Comparison of ENCODE assay signal across 2 cellular contexts in genomic region chr5:116834796-116835515, GRCh38.
TF ChIP-seq lines count a peak whose summit lies in the region.

No MANE protein-coding gene starts in this region.

TF ChIP-seq in IMR-90, 13 proteins besides CTCF, POLR2A, EP300 and RAD21:
- no peak for TF ChIP-seq MXI1 (IDR thresholded peaks at IDR 0.05; ENCODE audit: borderline replicate concordance, low read depth, low read length)
- TF ChIP-seq BHLHE40 (IDR thresholded peaks at IDR 0.05; ENCODE audit: low read depth, low read length) = no peak
- TF ChIP-seq NFE2L2 (IDR thresholded peaks at IDR 0.05; ENCODE audit: low read depth, low read length) = peak; percentile 31; the same call in 1 of the 2 replicates

TF ChIP-seq in H1, 55 proteins besides CTCF, POLR2A, EP300 and RAD21:
- TF ChIP-seq NRF1 (IDR thresholded peaks at IDR 0.05; ENCODE audit: low read depth, low read length) (no peak), EZH2 (IDR thresholded peaks at IDR 0.05; ENCODE audit: low read depth, low read length, severe bottlenecking) (no peak), BRCA1 (IDR thresholded peaks at IDR 0.05; ENCODE audit: low read depth, low read length) (no peak), SIRT6 (IDR thresholded peaks at IDR 0.05; ENCODE audit: low read length) (no peak), SP2 (IDR thresholded peaks at IDR 0.05; ENCODE audit: low read length) (no peak), PHF8 (conservative IDR thresholded peaks at IDR 0.05; ENCODE audit: low read depth, low read length) (no peak), FOSL1 (IDR thresholded peaks at IDR 0.05; ENCODE audit: insufficient read depth, low read depth, low read length) (no peak)
